ENCODE assay signal across 1 cellular context in genomic region chr5:163408311-163408923, GRCh38.
TF ChIP-seq lines count a peak whose summit lies in the region.

No MANE protein-coding gene starts in this region.

TF ChIP-seq in GM23338, 12 proteins besides CTCF, POLR2A, EP300 and RAD21 (continued from another document):
- TF ChIP-seq, protein P1, sequence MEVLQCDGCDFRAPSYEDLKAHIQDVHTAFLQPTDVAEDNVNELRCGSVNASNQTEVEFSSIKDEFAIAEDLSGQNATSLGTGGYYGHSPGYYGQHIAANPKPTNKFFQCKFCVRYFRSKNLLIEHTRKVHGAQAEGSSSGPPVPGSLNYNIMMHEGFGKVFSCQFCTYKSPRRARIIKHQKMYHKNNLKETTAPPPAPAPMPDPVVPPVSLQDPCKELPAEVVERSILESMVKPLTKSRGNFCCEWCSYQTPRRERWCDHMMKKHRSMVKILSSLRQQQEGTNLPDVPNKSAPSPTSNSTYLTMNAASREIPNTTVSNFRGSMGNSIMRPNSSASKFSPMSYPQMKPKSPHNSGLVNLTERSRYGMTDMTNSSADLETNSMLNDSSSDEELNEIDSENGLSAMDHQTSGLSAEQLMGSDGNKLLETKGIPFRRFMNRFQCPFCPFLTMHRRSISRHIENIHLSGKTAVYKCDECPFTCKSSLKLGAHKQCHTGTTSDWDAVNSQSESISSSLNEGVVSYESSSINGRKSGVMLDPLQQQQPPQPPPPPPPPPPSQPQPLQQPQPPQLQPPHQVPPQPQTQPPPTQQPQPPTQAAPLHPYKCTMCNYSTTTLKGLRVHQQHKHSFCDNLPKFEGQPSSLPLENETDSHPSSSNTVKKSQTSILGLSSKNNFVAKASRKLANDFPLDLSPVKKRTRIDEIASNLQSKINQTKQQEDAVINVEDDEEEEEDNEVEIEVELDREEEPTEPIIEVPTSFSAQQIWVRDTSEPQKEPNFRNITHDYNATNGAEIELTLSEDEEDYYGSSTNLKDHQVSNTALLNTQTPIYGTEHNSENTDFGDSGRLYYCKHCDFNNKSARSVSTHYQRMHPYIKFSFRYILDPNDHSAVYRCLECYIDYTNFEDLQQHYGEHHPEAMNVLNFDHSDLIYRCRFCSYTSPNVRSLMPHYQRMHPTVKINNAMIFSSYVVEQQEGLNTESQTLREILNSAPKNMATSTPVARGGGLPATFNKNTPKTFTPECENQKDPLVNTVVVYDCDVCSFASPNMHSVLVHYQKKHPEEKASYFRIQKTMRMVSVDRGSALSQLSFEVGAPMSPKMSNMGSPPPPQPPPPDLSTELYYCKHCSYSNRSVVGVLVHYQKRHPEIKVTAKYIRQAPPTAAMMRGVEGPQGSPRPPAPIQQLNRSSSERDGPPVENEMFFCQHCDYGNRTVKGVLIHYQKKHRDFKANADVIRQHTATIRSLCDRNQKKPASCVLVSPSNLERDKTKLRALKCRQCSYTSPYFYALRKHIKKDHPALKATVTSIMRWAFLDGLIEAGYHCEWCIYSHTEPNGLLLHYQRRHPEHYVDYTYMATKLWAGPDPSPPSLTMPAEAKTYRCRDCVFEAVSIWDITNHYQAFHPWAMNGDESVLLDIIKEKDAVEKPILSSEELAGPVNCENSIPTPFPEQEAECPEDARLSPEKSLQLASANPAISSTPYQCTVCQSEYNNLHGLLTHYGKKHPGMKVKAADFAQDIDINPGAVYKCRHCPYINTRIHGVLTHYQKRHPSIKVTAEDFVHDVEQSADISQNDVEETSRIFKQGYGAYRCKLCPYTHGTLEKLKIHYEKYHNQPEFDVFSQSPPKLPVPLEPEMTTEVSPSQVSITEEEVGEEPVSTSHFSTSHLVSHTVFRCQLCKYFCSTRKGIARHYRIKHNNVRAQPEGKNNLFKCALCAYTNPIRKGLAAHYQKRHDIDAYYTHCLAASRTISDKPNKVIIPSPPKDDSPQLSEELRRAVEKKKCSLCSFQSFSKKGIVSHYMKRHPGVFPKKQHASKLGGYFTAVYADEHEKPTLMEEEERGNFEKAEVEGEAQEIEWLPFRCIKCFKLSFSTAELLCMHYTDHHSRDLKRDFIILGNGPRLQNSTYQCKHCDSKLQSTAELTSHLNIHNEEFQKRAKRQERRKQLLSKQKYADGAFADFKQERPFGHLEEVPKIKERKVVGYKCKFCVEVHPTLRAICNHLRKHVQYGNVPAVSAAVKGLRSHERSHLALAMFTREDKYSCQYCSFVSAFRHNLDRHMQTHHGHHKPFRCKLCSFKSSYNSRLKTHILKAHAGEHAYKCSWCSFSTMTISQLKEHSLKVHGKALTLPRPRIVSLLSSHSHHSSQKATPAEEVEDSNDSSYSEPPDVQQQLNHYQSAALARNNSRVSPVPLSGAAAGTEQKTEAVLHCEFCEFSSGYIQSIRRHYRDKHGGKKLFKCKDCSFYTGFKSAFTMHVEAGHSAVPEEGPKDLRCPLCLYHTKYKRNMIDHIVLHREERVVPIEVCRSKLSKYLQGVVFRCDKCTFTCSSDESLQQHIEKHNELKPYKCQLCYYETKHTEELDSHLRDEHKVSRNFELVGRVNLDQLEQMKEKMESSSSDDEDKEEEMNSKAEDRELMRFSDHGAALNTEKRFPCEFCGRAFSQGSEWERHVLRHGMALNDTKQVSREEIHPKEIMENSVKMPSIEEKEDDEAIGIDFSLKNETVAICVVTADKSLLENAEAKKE (CRISPR knock-in tag; IDR thresholded peaks at IDR 0.05), result no peak
- TF ChIP-seq ZNF331 (CRISPR knock-in tag; IDR thresholded peaks at IDR 0.05; ENCODE audit: low read depth), result no peak
- TF ChIP-seq ZNF114 (CRISPR knock-in tag; IDR thresholded peaks at IDR 0.05), result no peak
- TF ChIP-seq JUNB (IDR thresholded peaks at IDR 0.05; ENCODE audit: unreplicated experiment), result no peak
